ENCODE assay signal across 8 cellular contexts in the genomic region with DNA sequence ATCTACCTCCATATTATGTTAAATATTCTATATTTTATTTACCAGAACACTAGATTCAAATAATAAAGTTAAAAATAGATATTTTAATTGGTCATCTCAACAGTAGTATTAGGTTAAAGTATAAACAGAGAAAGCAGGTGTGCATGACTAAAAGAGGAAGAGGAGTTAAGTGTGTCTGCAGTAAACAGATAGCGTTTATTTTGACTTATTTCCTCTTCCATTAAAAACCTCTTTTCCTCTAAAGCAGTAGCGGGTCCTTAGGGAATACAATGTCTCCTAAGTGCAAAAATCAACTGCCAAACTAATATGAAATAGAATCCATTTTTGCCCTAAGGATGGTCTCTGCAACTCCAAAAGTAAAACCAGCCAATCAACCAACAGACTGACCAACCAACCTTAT. TPM values are rescaled to one million over a fixed set of nuclear protein-coding genes. Genes with fewer than 3 reads are reported as not detected.
DNase-seq lines count a peak whose midpoint lies in the region; ATAC-seq and TF ChIP-seq lines count a peak whose summit lies in the region.

No MANE protein-coding gene starts in this region.

- CTCF ChIA-PET in PC-3 (lab: Charles Lee): interaction anchor here (1.2 kb wide), 1 partner anchor 70 kb away, joined by 5 read pairs; no protein-coding TSS in a partner anchor

- H3K27ac ChIP-seq in heart left ventricle (peak overlapping the region in 11 of 12 donors; percentile 52 to 89 (median 74)), PC-3 (ENCODE audit: low read length) (peak overlapping the region; percentile 16), right atrium auricular region (peak overlapping the region; percentile 62 to 80), vagina (peak overlapping the region; percentile 2)

- no peak overlapping the region for H3K9ac ChIP-seq in PC-3 (ENCODE audit: low read length)

- peaks cover 17% of the 10 kb centered on the region for H3K79me2 ChIP-seq in PC-3 (ENCODE audit: low read length)

- TF ChIP-seq CTCF in heart left ventricle (IDR thresholded peaks at IDR 0.05): no peak
- TF ChIP-seq CTCF in PC-3 (conservative IDR thresholded peaks at IDR 0.05; ENCODE audit: low read depth, low read length): no peak
- TF ChIP-seq CTCF in right atrium auricular region (IDR thresholded peaks at IDR 0.05): no peak
- TF ChIP-seq CTCF in vagina (IDR thresholded peaks at IDR 0.05): no peak

- peaks cover 0 to 10% (median 0%) of the 10 kb centered on the region in 9 donors for H3K36me3 ChIP-seq in heart left ventricle
- H3K36me3 ChIP-seq in PC-3 (ENCODE audit: low read depth, low read length): no peaks in the 10 kb centered on the region
- H3K36me3 ChIP-seq in right atrium auricular region: peaks cover 10% of the 10 kb centered on the region
- H3K36me3 ChIP-seq in vagina: no peaks in the 10 kb centered on the region

- BruUV-seq in PC-3 (replicated peaks; lab: Mats Ljungman, UMichigan): no TSS peak

- H3K9me3 ChIP-seq in heart left ventricle (no peaks in the 10 kb centered on the region), PC-3 (ENCODE audit: low read length) (no peaks in the 10 kb centered on the region), right atrium auricular region (no peaks in the 10 kb centered on the region), vagina (no peaks in the 10 kb centered on the region)

- POLR2A ChIA-PET in PC-3 (lab: Charles Lee; ENCODE audit: unreplicated experiment): interaction anchor here (1.0 kb wide), 1 partner anchor 28 kb away, joined by 5 read pairs; no protein-coding TSS in a partner anchor

- WGBS in heart left ventricle, 4 donors: 41 to 63% (median 45%) methylated on average over 2 of the region's 2 CpGs

- H3K27me3 ChIP-seq in heart left ventricle (no peaks in the 10 kb centered on the region), PC-3 (ENCODE audit: low read length) (no peaks in the 10 kb centered on the region), right atrium auricular region (no peaks in the 10 kb centered on the region), vagina (no peaks in the 10 kb centered on the region)

- intact Hi-C loops in heart left ventricle (cut with DNase I) (no loop called here), left cardiac atrium (cut with DNase I) (no loop called here), PC-3 (cut with micrococcal nuclease) (no loop called here), vagina (cut with DNase I) (no loop called here)

- H3K4me3 ChIP-seq in heart left ventricle (peak overlapping the region in 4 of 12 donors; percentile 0 to 17 (median 3)), PC-3 (ENCODE audit: low read length) (no peak overlapping the region), right atrium auricular region (no peak overlapping the region), vagina (no peak overlapping the region)

- H2AFZ ChIP-seq in PC-3 (ENCODE audit: low read length): no peak overlapping the region

- DNase-seq in heart left ventricle (no peak), left cardiac atrium (no peak), PC-3 (no peak), right atrium auricular region (ENCODE audit: low spot score) (no peak), vagina (ENCODE audit: extremely low spot score in 2 of 2) (no peak), pons (ENCODE audit: low spot score) (no peak)
- DNase-seq in central memory CD4-positive, alpha-beta T cell: no peak

- TF ChIP-seq POLR2A in heart left ventricle (IDR thresholded peaks at IDR 0.05) (no peak), vagina (IDR thresholded peaks at IDR 0.05) (no peak)

- no peaks in the 10 kb centered on the region for H3F3A ChIP-seq in PC-3 (ENCODE audit: low read length, unreplicated experiment)

- H4K20me1 ChIP-seq in PC-3 (ENCODE audit: low read length): no peaks in the 10 kb centered on the region

- no peaks in the 10 kb centered on the region for H3K9me2 ChIP-seq in PC-3 (replicated peaks; ENCODE audit: low read length)

- peak overlapping the region; percentile 74 for H3K4me2 ChIP-seq in PC-3 (ENCODE audit: low read length)

- ATAC-seq in heart left ventricle: no peak
- ATAC-seq in left cardiac atrium: no peak
- ATAC-seq in PC-3: no peak; the same call in 1 of the 2 replicates
- no peak for ATAC-seq in esophagus mucosa

- peaks cover 6 to 60% (median 41%) of the 10 kb centered on the region in 12 donors for H3K4me1 ChIP-seq in heart left ventricle
- H3K4me1 ChIP-seq in PC-3 (ENCODE audit: insufficient read depth, low read length): peaks cover 37% of the 10 kb centered on the region
- H3K4me1 ChIP-seq in right atrium auricular region: peaks cover 0 to 43% of the 10 kb centered on the region in 2 donors
- H3K4me1 ChIP-seq in vagina: peaks cover 31% of the 10 kb centered on the region

RNA-seq across cellular contexts. Expression of gene EIF2AK3, which starts 27.7 kb away (rescaled TPM):
- total RNA-seq in heart left ventricle: 10 to 100 TPM in 6 of 9 donors, 1 to 10 TPM in 3; 4.7 to 16.1 (median 10.9) TPM
- polyA plus RNA-seq in heart left ventricle: 10 to 100 TPM in 1 of 2 donors, 1 to 10 TPM in 1; 2.7 to 29.9 TPM
- total RNA-seq in left cardiac atrium: 10 to 100 TPM in 1 of 2 donors, 1 to 10 TPM in 1; 7.9 to 13.6 TPM
- 10.7 and 16.2 TPM in 2 replicates for total RNA-seq in PC-3 (2014; rRNA removed)
- 10 to 100 TPM; 10.2 to 13.4 TPM for total RNA-seq in right atrium auricular region
- total RNA-seq in vagina: 19.6 TPM
- 6.2 TPM for total RNA-seq in esophagus mucosa

Comparison
In these comparisons a context has a peak if more than half of its experiments do, and no peak if none do; other contexts are left out.
1. H3K27ac ChIP-seq: peak in every context shown above with its lines; median percentile 74 in heart left ventricle; 71 in right atrium auricular region; 16 in PC-3; 2 in vagina.